14 cellular contexts compared by ENCODE assay signal in genomic region chr1:25573961-25574360, GRCh38.
"Had no signal": no experiment of that assay in that cellular context is flagged by ENCODE, and none has a peak within 500 bp of the region (broad histone marks: within the 10 kb centered on the region; RNA-seq: fewer than 3 reads in every experiment).

No MANE protein-coding gene starts in this region.

- H3K27ac ChIP-seq: gastroesophageal sphincter, thyroid gland, uterus had no signal

- H3K36me3 ChIP-seq: gastroesophageal sphincter, thyroid gland, uterus had no signal

- H3K9me3 Mint-ChIP-seq: activated CD4-positive, alpha-beta T cell treated with anti-CD3 and anti-CD28 coated beads, Interleukin-2, amount 10 ng/mL, durations not matched to agents 24 days and 14 days; stimulated activated memory B cell treated with anti-CD40 and anti-IgM and Interleukin-4, amounts not matched to agents 10 μg/mL and 1 μg/mL and 100 μg/mL, for 72 hours had no signal

- H3K4me1 ChIP-seq: uterus had no signal

- DNase-seq: activated CD4-positive, alpha-beta T cell treated with anti-CD3 and anti-CD28 coated beads, Interleukin-2, amount 10 ng/mL, durations not matched to agents 24 days and 14 days; activated CD4-positive, CD25-positive, alpha-beta regulatory T cell; activated CD8-positive, alpha-beta memory T cell treated with anti-CD3 and anti-CD28 coated beads, Interleukin-2, amount 50 U/mL, for 4 hours; activated CD8-positive, alpha-beta T cell treated with anti-CD3 and anti-CD28 coated beads, Interleukin-2, amount 10 ng/mL, durations not matched to agents 7 days and 5 days; activated gamma-delta T cell treated with Interleukin-2 at 50 U/mL for 16 hours; erythroblast; stimulated activated CD4-positive, alpha-beta T cell treated with anti-CD3 and anti-CD28 coated beads, Interleukin-2, amount 100 ng/mL, for 48 hours; T-helper 2 cell; uterus had no signal

- H3K9me3 ChIP-seq: gastroesophageal sphincter, thyroid gland, uterus had no signal

- H3K4me3 Mint-ChIP-seq: activated CD4-positive, alpha-beta T cell treated with anti-CD3 and anti-CD28 coated beads, Interleukin-2, amount 10 ng/mL, durations not matched to agents 24 days and 14 days; activated CD8-positive, alpha-beta T cell treated with anti-CD3 and anti-CD28 coated beads, Interleukin-2, amount 10 ng/mL, durations not matched to agents 7 days and 5 days; stimulated activated memory B cell treated with anti-CD40 and anti-IgM and Interleukin-4, amounts not matched to agents 10 μg/mL and 1 μg/mL and 100 μg/mL, for 72 hours had no signal

- ATAC-seq: activated CD8-positive, alpha-beta T cell treated with anti-CD3 and anti-CD28 coated beads, Interleukin-2, amount 10 ng/mL, durations not matched to agents 7 days and 5 days; gastroesophageal sphincter; stimulated activated memory B cell treated with anti-CD40 and anti-IgM and Interleukin-4, amounts not matched to agents 10 μg/mL and 1 μg/mL and 100 μg/mL, for 72 hours had no signal

- H3K36me3 Mint-ChIP-seq: stimulated activated memory B cell treated with anti-CD40 and anti-IgM and Interleukin-4, amounts not matched to agents 10 μg/mL and 1 μg/mL and 100 μg/mL, for 72 hours had no signal

- FAIRE-seq: astrocyte, keratinocyte had no signal

- H3K4me3 ChIP-seq: gastroesophageal sphincter, thyroid gland, uterus had no signal

- H3K27me3 ChIP-seq: gastroesophageal sphincter, thyroid gland, uterus had no signal

- H3K27ac Mint-ChIP-seq: activated CD4-positive, alpha-beta T cell treated with anti-CD3 and anti-CD28 coated beads, Interleukin-2, amount 10 ng/mL, durations not matched to agents 24 days and 14 days; activated CD8-positive, alpha-beta T cell treated with anti-CD3 and anti-CD28 coated beads, Interleukin-2, amount 10 ng/mL, durations not matched to agents 7 days and 5 days; stimulated activated memory B cell treated with anti-CD40 and anti-IgM and Interleukin-4, amounts not matched to agents 10 μg/mL and 1 μg/mL and 100 μg/mL, for 72 hours had no signal
